20 cellular contexts compared by ENCODE assay signal in the genomic region with DNA sequence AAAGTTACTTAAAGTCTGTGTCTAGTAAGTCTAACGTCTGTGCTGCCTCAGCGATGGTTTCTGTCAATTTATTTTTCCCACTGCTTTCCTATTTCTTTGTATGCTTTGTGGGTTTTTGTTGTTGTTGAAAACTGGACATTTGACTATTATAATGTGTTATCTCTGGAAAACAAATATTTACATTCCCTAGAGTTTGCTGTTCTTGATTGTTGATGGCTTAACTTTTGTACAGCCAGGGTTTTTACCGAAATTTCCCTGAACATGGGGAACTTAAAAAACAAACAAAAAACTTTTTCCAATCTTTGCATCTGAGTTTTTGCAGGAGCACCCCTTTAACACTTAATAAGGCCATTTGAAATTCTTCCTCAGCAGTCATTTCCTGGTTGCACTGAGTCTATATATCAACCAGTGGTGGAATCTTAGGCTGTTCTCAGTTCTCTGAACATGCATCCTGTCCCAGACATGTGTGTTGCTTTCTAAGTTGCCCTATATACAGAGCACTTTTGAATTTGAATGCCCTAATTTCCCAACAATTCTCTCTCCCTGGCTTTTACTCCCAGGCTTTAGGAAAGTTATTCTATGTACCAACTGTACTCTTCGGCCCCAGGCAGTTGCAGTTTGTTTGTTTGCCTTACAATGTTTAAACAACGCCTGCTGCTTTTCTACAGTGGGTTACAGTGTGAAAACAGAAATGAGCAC. TPM values are rescaled to one million over a fixed set of nuclear protein-coding genes. Genes with fewer than 3 reads are reported as not detected.
DNase-seq lines count a peak whose midpoint lies in the region; ATAC-seq, FAIRE-seq and TF ChIP-seq lines count a peak whose summit lies in the region.
"Had no signal": no experiment of that assay in that cellular context is flagged by ENCODE, and none has a peak within 500 bp of the region (broad histone marks: within the 10 kb centered on the region; RNA-seq: fewer than 3 reads in every experiment).

No MANE protein-coding gene starts in this region.

- H3K9me3 ChIP-seq in neutrophil: no peaks in the 10 kb centered on the region
- H3K9me3 ChIP-seq: gastrocnemius medialis had no signal

- FAIRE-seq in endometrium (lab: Jason Lieb, UNC): peak; percentile 91
- FAIRE-seq: TTC549 had no signal

- H3K36me3 Mint-ChIP-seq in activated T-cell treated with anti-CD3 and anti-CD28 coated beads, Interleukin-2, amount 50 U/mL, for 4 hours (ENCODE audit: insufficient read depth): no peaks in the 10 kb centered on the region

- H3K4me3 Mint-ChIP-seq in activated T-cell treated with anti-CD3 and anti-CD28 coated beads, Interleukin-2, amount 50 U/mL, for 4 hours: no peak overlapping the region
- H3K4me3 Mint-ChIP-seq: activated naive CD8-positive, alpha-beta T cell treated with anti-CD3 and anti-CD28 coated beads, Interleukin-2, amount 50 U/mL, for 24 hours had no signal

- peak overlapping the region; percentile 59 for H3K27ac ChIP-seq in neutrophil
- H3K27ac ChIP-seq: epithelial cell of prostate, gastrocnemius medialis had no signal

- ATAC-seq in GM21515 (IDR thresholded peaks at IDR 0.05; ENCODE audit: unreplicated experiment): no peak
- no peak for ATAC-seq in activated T-cell treated with anti-CD3 and anti-CD28 coated beads, Interleukin-2, amount 50 U/mL, for 4 hours
- ATAC-seq: activated naive CD8-positive, alpha-beta T cell treated with anti-CD3 and anti-CD28 coated beads, Interleukin-2, amount 50 U/mL, for 24 hours; gastrocnemius medialis had no signal

- peaks cover 3% of the 10 kb centered on the region for H3K9me3 Mint-ChIP-seq in activated T-cell treated with anti-CD3 and anti-CD28 coated beads, Interleukin-2, amount 50 U/mL, for 4 hours

- no peaks in the 10 kb centered on the region for H3K27me3 ChIP-seq in neutrophil
- H3K27me3 ChIP-seq: gastrocnemius medialis had no signal

- no peak for TF ChIP-seq CTCF in neutrophil (IDR thresholded peaks at IDR 0.05)

- no peaks in the 10 kb centered on the region for H3K36me3 ChIP-seq in neutrophil
- H3K36me3 ChIP-seq: gastrocnemius medialis had no signal

- H3K4me1 Mint-ChIP-seq in activated T-cell treated with anti-CD3 and anti-CD28 coated beads, Interleukin-2, amount 50 U/mL, for 4 hours (ENCODE audit: low read depth): no peaks in the 10 kb centered on the region
- H3K4me1 Mint-ChIP-seq: activated naive CD8-positive, alpha-beta T cell treated with anti-CD3 and anti-CD28 coated beads, Interleukin-2, amount 50 U/mL, for 24 hours had no signal

- DNase-seq in NCI-H1417 (lab: John Stamatoyannopoulos, UW) (peak in 2 of 3 experiments; percentile 41 to 73), NCI-H1417 treated with DMSO at 0.1 percent for 48 hours (lab: John Stamatoyannopoulos, UW) (no peak), NCI-H526 (lab: John Stamatoyannopoulos, UW) (peak; percentile 4 to 38), globus pallidus (ENCODE audit: low spot score) (no peak)
- no peak for DNase-seq in activated T-cell treated with anti-CD3 and anti-CD28 coated beads, Interleukin-2, amount 50 U/mL, for 4 hours
- DNase-seq: 8988T; activated CD4-positive, alpha-beta T cell treated with anti-CD3 and anti-CD28 coated beads for 48 hours; activated effector memory CD4-positive, alpha-beta T cell treated with Interleukin-2 at 50 U/mL for 16 hours; activated naive CD8-positive, alpha-beta T cell treated with anti-CD3 and anti-CD28 coated beads, Interleukin-2, amount 50 U/mL, for 24 hours; DMS 273 treated with DMSO at 0.1 percent for 48 hours; gastrocnemius medialis; kidney glomerular epithelial cell; midbrain; NCI-H1694; stimulated activated CD4-positive, alpha-beta T cell treated with anti-CD3 and anti-CD28 coated beads, Interleukin-4, amount 100 ng/mL, for 4 hours had no signal

- no peak overlapping the region for H3K4me3 ChIP-seq in neutrophil (ENCODE audit: low read depth in 1 of 2, low read length in 1 of 2)
- H3K4me3 ChIP-seq: gastrocnemius medialis had no signal

- H3K27me3 Mint-ChIP-seq in activated T-cell treated with anti-CD3 and anti-CD28 coated beads, Interleukin-2, amount 50 U/mL, for 4 hours (ENCODE audit: low read depth): peaks cover 15% of the 10 kb centered on the region

- H3K4me1 ChIP-seq in neutrophil (ENCODE audit: control insufficient read depth in 1 of 2, insufficient read depth in 1 of 2, low read depth in 1 of 2, low read length in 1 of 2): peaks cover 14 to 47% of the 10 kb centered on the region in 2 experiments
- H3K4me1 ChIP-seq: gastrocnemius medialis had no signal

RNA-seq across cellular contexts. Expression of a gene that starts 11.8 kb away (rescaled TPM):
- total RNA-seq in activated T-cell treated with anti-CD3 and anti-CD28 coated beads, Interleukin-2, amount 50 U/mL, for 4 hours: 10 to 100 TPM; 16.5 to 20.9 (median 16.7) TPM

Comparison
In these comparisons a context has a peak if more than half of its experiments do, and no peak if none do; other contexts are left out.
1. DNase-seq: peak in NCI-H1417 (2 of 3) and NCI-H526 (2 of 2); none in NCI-H1417 treated with DMSO at 0.1 percent for 48 hours (single experiment), globus pallidus (single experiment) and activated T-cell treated with anti-CD3 and anti-CD28 coated beads, Interleukin-2, amount 50 U/mL, for 4 hours (single experiment).